In the genomic region with DNA sequence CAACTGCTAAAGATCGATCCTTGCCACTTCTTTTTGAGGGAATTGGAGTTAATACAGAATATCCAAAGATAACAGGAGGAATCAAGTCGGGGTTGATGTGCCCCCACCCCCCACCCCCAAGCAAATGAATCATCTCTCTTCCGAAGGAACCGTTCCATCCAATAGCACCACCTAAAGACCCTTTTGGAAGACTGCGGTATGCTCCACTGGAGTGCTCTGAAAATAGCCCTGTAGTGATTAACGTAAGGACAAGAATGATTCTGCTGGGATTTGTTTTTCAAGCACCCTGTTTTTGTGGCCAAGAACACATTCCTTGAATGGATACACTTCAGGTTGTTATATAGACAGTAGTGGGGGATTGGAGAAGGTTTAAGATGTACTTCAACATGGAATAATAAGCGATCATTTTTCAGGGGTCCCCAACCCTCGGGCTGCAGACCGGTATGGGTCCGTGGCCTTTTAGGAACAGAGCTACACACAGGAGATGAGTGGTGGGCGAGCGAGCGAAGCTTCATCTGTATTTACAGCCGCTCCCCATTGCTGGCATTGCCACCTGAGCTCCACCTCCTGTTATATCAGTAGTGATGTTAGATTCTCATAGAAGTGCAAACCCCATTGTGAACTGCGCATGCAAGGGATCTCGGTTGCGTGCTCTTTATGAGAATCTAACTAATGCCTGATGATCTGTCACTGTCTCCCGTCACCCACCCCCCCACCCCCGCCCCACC, we compare ENCODE assay signal across 1 cellular context.
TF ChIP-seq lines count a peak whose summit lies in the region.

No MANE protein-coding gene starts in this region.

TF ChIP-seq in K562, 482 proteins besides CTCF, POLR2A, EP300 and RAD21 (continued from another document):
- TF ChIP-seq, protein P1, sequence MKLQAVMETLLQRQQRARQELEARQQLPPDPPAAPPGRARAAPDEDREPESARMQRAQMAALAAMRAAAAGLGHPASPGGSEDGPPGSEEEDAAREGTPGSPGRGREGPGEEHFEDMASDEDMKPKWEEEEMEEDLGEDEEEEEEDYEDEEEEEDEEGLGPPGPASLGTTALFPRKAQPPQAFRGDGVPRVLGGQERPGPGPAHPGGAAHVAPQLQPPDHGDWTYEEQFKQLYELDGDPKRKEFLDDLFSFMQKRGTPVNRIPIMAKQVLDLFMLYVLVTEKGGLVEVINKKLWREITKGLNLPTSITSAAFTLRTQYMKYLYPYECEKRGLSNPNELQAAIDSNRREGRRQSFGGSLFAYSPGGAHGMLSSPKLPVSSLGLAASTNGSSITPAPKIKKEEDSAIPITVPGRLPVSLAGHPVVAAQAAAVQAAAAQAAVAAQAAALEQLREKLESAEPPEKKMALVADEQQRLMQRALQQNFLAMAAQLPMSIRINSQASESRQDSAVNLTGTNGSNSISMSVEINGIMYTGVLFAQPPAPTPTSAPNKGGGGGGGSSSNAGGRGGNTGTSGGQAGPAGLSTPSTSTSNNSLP (IDR thresholded peaks at IDR 0.05; ENCODE audit: borderline replicate concordance, low read depth, low read length) = no peak
- no peak for TF ChIP-seq NFRKB (IDR thresholded peaks at IDR 0.05; ENCODE audit: low read depth)
